Comparison of ENCODE assay signal across 1 cellular context in the genomic region with DNA sequence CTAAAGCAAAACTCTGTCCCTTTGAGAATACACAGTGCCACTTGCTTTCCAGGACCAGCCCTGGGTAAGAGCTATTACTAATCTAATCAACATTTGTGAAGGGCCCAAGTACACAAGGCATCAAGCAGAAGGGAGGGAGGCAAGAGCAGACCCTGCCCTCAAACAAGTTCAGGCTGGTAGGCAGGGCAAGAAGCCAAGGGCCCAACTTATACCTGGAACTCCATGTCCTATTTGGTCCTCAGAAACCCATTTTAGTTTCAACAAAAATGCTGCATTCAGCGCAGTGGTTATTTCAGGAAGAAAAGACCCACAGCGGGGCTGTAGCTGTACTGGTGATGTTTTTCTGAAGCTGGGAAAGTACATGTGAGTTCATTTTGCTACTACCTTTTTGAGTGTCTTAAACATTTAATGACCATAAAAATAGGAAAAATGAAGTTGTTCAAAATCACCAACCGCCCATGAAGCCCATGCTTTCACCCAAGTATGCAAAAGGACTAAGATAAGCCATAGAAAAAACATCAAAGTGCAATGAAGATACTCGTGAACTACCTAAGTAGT.
TF ChIP-seq lines count a peak whose summit lies in the region.

No MANE protein-coding gene starts in this region.

TF ChIP-seq in HCT116, 20 proteins besides CTCF, POLR2A, EP300 and RAD21:
- TF ChIP-seq SP1 (IDR thresholded peaks at IDR 0.05; ENCODE audit: low read depth) (no peak), ZNF274 (IDR thresholded peaks at IDR 0.05; ENCODE audit: low read depth, low read length) (no peak), EGR1 (IDR thresholded peaks at IDR 0.05; ENCODE audit: low read depth) (no peak), ZFX (IDR thresholded peaks at IDR 0.05) (no peak), CEBPB (IDR thresholded peaks at IDR 0.05; ENCODE audit: low read depth) (no peak), SIN3A (IDR thresholded peaks at IDR 0.05; ENCODE audit: low read depth) (no peak), EZH2phosphoT487 (IDR thresholded peaks at IDR 0.05; ENCODE audit: borderline replicate concordance) (no peak), ATF3 (IDR thresholded peaks at IDR 0.05) (no peak)
- TF ChIP-seq, protein P1, sequence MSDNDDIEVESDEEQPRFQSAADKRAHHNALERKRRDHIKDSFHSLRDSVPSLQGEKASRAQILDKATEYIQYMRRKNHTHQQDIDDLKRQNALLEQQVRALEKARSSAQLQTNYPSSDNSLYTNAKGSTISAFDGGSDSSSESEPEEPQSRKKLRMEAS (IDR thresholded peaks at IDR 0.05), result no peak
